Comparison of ENCODE assay signal across 8 cellular contexts in genomic region chr1:178189814-178190213, GRCh38.
DNase-seq lines count a peak whose midpoint lies in the region; ATAC-seq, FAIRE-seq and TF ChIP-seq lines count a peak whose summit lies in the region.

No MANE protein-coding gene starts in this region.

- FAIRE-seq in urothelium cell line (lab: Jason Lieb, UNC) = peak; percentile 66

- H3K4me3 ChIP-seq in HL-60 (replicated peaks; ENCODE audit: insufficient read depth, low read length) = no peak overlapping the region

- intact Hi-C loops in left cardiac atrium (cut with DNase I) = loop anchor here in 1 of 2 donors (5.0 to 10.0 kb wide), 3 partner anchors 93 to 235 kb away; no protein-coding TSS in a partner anchor

- DNase-seq in NCI-H748 (lab: John Stamatoyannopoulos, UW; ENCODE audit: unreplicated experiment) (peak; percentile 15), NCI-H748 treated with DMSO at 0.1 percent for 48 hours (lab: John Stamatoyannopoulos, UW) (no peak), HL-60 (ENCODE audit: low read depth in 1 of 2, low spot score in 1 of 2) (peak; percentile 8 to 57), SHP77 treated with DMSO at 0.1 percent for 48 hours (lab: John Stamatoyannopoulos, UW) (peak; percentile 6), left cardiac atrium (peak; percentile 31), urothelium cell line (ENCODE audit: low spot score) (peak; percentile 19)
- DNase-seq in stimulated activated CD4-positive, alpha-beta T cell treated with anti-CD3 and anti-CD28 coated beads, Interleukin-12 subunit alpha, Interleukin-12 subunit beta, amount 100 ng/mL, for 4 hours = no peak

- peak; percentile 65 for TF ChIP-seq CTCF in HL-60 (IDR thresholded peaks at IDR 0.05; ENCODE audit: insufficient read depth, low read length)

- peak in 1 of 2 donors; percentile 63 for ATAC-seq in left cardiac atrium
- ATAC-seq in GM19035 (IDR thresholded peaks at IDR 0.05; ENCODE audit: unreplicated experiment) = no peak

- H3K27ac ChIP-seq in HL-60 (replicated peaks) = no peak overlapping the region

- no peaks in the 10 kb centered on the region for H3K27me3 ChIP-seq in HL-60 (ENCODE audit: insufficient read depth, poor library complexity, severe bottlenecking)

Comparison
In these comparisons a context has a peak if more than half of its experiments do, and no peak if none do; other contexts are left out.
1. DNase-seq: peak in NCI-H748 (single experiment), HL-60 (2 of 2), SHP77 treated with DMSO at 0.1 percent for 48 hours (single experiment), left cardiac atrium (single experiment) and urothelium cell line (single experiment); none in NCI-H748 treated with DMSO at 0.1 percent for 48 hours (single experiment) and stimulated activated CD4-positive, alpha-beta T cell treated with anti-CD3 and anti-CD28 coated beads, Interleukin-12 subunit alpha, Interleukin-12 subunit beta, amount 100 ng/mL, for 4 hours (single experiment).